ENCODE assay signal across 22 cellular contexts in genomic region chr17:6497496-6498221, GRCh38. TPM values are rescaled to one million over a fixed set of nuclear protein-coding genes. Genes with fewer than 3 reads are reported as not detected.
A peak's percentile ranks its signal among the peaks of the same experiment; 100 is the strongest.
DNase-seq lines count a peak whose midpoint lies in the region; ATAC-seq and TF ChIP-seq lines count a peak whose summit lies in the region.
"Had no signal": no experiment of that assay in that cellular context is flagged by ENCODE, and none has a peak within 500 bp of the region (broad histone marks: within the 10 kb centered on the region; RNA-seq: fewer than 3 reads in every experiment).

No MANE protein-coding gene starts in this region.

- H3K4me1 Mint-ChIP-seq in activated naive CD8-positive, alpha-beta T cell treated with anti-CD3 and anti-CD28 coated beads, Interleukin-2, amount 10 ng/mL, durations not matched to agents 7 days and 5 days = peaks cover 15% of the 10 kb centered on the region
- H3K4me1 Mint-ChIP-seq in activated naive CD8-positive, alpha-beta T cell treated with anti-CD3 and anti-CD28 coated beads, Interleukin-2, amount 50 U/mL, for 24 hours = peaks cover 19% of the 10 kb centered on the region
- peaks cover 70% of the 10 kb centered on the region for H3K4me1 Mint-ChIP-seq in nephron

- no peak overlapping the region for H3K27ac ChIP-seq in upper lobe of right lung
- H3K27ac ChIP-seq: A549, brain microvascular endothelial cell, esophagus squamous epithelium, HL-60, thyroid gland had no signal

- no peak for ATAC-seq in activated naive CD8-positive, alpha-beta T cell treated with anti-CD3 and anti-CD28 coated beads, Interleukin-2, amount 10 ng/mL, durations not matched to agents 7 days and 5 days (ENCODE audit: low read depth)
- ATAC-seq in activated naive CD8-positive, alpha-beta T cell treated with anti-CD3 and anti-CD28 coated beads, Interleukin-2, amount 50 U/mL, for 24 hours = no peak
- peak; percentile 5 for ATAC-seq in esophagus mucosa
- ATAC-seq in upper lobe of right lung = no peak
- ATAC-seq in GM21526 (IDR thresholded peaks at IDR 0.05; ENCODE audit: low FRiP score, unreplicated experiment) = no peak
- ATAC-seq: A549; activated naive CD4-positive, alpha-beta T cell treated with anti-CD3 and anti-CD28 coated beads, Interleukin-2, amount 50 U/mL, for 72 hours; activated T-cell treated with anti-CD3 and anti-CD28 coated beads, Interleukin-2, amount 50 U/mL, for 4 hours; natural killer cell; T-cell had no signal

- H3K9me3 Mint-ChIP-seq in activated naive CD8-positive, alpha-beta T cell treated with anti-CD3 and anti-CD28 coated beads, Interleukin-2, amount 10 ng/mL, durations not matched to agents 7 days and 5 days = no peaks in the 10 kb centered on the region
- H3K9me3 Mint-ChIP-seq in activated naive CD8-positive, alpha-beta T cell treated with anti-CD3 and anti-CD28 coated beads, Interleukin-2, amount 50 U/mL, for 24 hours = no peaks in the 10 kb centered on the region
- H3K9me3 Mint-ChIP-seq in nephron = no peaks in the 10 kb centered on the region
- H3K9me3 Mint-ChIP-seq: activated naive CD4-positive, alpha-beta T cell treated with anti-CD3 and anti-CD28 coated beads, Interleukin-2, amount 50 U/mL, for 72 hours; activated T-cell treated with anti-CD3 and anti-CD28 coated beads, Interleukin-2, amount 50 U/mL, for 4 hours; natural killer cell; T-cell had no signal

- intact Hi-C loops in upper lobe of right lung (cut with DNase I) = no loop called here

- no peaks in the 10 kb centered on the region for H3K27me3 ChIP-seq in upper lobe of right lung
- H3K27me3 ChIP-seq: brain microvascular endothelial cell, esophagus squamous epithelium, thyroid gland had no signal

- POLR2A ChIA-PET in activated naive CD8-positive, alpha-beta T cell treated with anti-CD3 and anti-CD28 coated beads, Interleukin-2, amount 10 ng/mL, durations not matched to agents 7 days and 5 days (lab: Charles Lee) = no interaction called here

- no peak overlapping the region for H3K4me3 ChIP-seq in upper lobe of right lung
- H3K4me3 ChIP-seq: A549, esophagus squamous epithelium, thyroid gland had no signal

- H3K4me1 ChIP-seq in upper lobe of right lung = no peaks in the 10 kb centered on the region
- H3K4me1 ChIP-seq: A549 had no signal

- peak overlapping the region; percentile 51 for H3K27ac Mint-ChIP-seq in activated naive CD8-positive, alpha-beta T cell treated with anti-CD3 and anti-CD28 coated beads, Interleukin-2, amount 10 ng/mL, durations not matched to agents 7 days and 5 days
- H3K27ac Mint-ChIP-seq in activated naive CD8-positive, alpha-beta T cell treated with anti-CD3 and anti-CD28 coated beads, Interleukin-2, amount 50 U/mL, for 24 hours = no peak overlapping the region
- peak overlapping the region in 2 of 3 experiments; percentile 58 to 84 for H3K27ac Mint-ChIP-seq in nephron
- H3K27ac Mint-ChIP-seq: activated naive CD4-positive, alpha-beta T cell treated with anti-CD3 and anti-CD28 coated beads, Interleukin-2, amount 50 U/mL, for 72 hours; CD14-positive monocyte; natural killer cell; progenitor cell of endocrine pancreas had no signal

- H3K36me3 ChIP-seq in upper lobe of right lung = no peaks in the 10 kb centered on the region
- H3K36me3 ChIP-seq: brain microvascular endothelial cell, thyroid gland had no signal

- H3K9me3 ChIP-seq in upper lobe of right lung = no peaks in the 10 kb centered on the region
- H3K9me3 ChIP-seq: A549, esophagus squamous epithelium, thyroid gland had no signal

- peaks cover 11% of the 10 kb centered on the region for H3K27me3 Mint-ChIP-seq in activated naive CD8-positive, alpha-beta T cell treated with anti-CD3 and anti-CD28 coated beads, Interleukin-2, amount 10 ng/mL, durations not matched to agents 7 days and 5 days
- H3K27me3 Mint-ChIP-seq in activated naive CD8-positive, alpha-beta T cell treated with anti-CD3 and anti-CD28 coated beads, Interleukin-2, amount 50 U/mL, for 24 hours = peaks cover 9% of the 10 kb centered on the region
- H3K27me3 Mint-ChIP-seq in nephron (ENCODE audit: low read depth) = peaks cover 3% of the 10 kb centered on the region

- no peaks in the 10 kb centered on the region for H3K36me3 Mint-ChIP-seq in activated naive CD8-positive, alpha-beta T cell treated with anti-CD3 and anti-CD28 coated beads, Interleukin-2, amount 10 ng/mL, durations not matched to agents 7 days and 5 days
- H3K36me3 Mint-ChIP-seq in activated naive CD8-positive, alpha-beta T cell treated with anti-CD3 and anti-CD28 coated beads, Interleukin-2, amount 50 U/mL, for 24 hours (ENCODE audit: low read depth) = no peaks in the 10 kb centered on the region
- H3K36me3 Mint-ChIP-seq in nephron (ENCODE audit: low read depth) = no peaks in the 10 kb centered on the region
- H3K36me3 Mint-ChIP-seq: activated naive CD4-positive, alpha-beta T cell treated with anti-CD3 and anti-CD28 coated beads, Interleukin-2, amount 50 U/mL, for 72 hours; CD14-positive monocyte; natural killer cell; T-cell had no signal

- no peak for DNase-seq in activated naive CD8-positive, alpha-beta T cell treated with anti-CD3 and anti-CD28 coated beads, Interleukin-2, amount 10 ng/mL, durations not matched to agents 7 days and 5 days
- DNase-seq in activated naive CD8-positive, alpha-beta T cell treated with anti-CD3 and anti-CD28 coated beads, Interleukin-2, amount 50 U/mL, for 24 hours = no peak
- peak; percentile 57 for DNase-seq in upper lobe of right lung
- DNase-seq in DMS114 treated with DMSO at 0.1 percent for 48 hours (lab: John Stamatoyannopoulos, UW; ENCODE audit: unreplicated experiment) = no peak
- no peak for DNase-seq in NCI-H82 treated with DMSO at 0.1 percent for 48 hours (lab: John Stamatoyannopoulos, UW; ENCODE audit: unreplicated experiment)
- DNase-seq: activated CD4-positive, alpha-beta T cell treated with anti-CD3 and anti-CD28 coated beads, Interleukin-2, amount 50 U/mL, for 4 hours; activated T-cell treated with anti-CD3 and anti-CD28 coated beads, Interleukin-2, amount 50 U/mL, for 4 hours; brain microvascular endothelial cell; esophagus squamous epithelium; NCI-H510A treated with DMSO at 0.1 percent for 48 hours; Right ventricle myocardium superior; thyroid gland had no signal

- no peak overlapping the region for H3K4me3 Mint-ChIP-seq in activated naive CD8-positive, alpha-beta T cell treated with anti-CD3 and anti-CD28 coated beads, Interleukin-2, amount 10 ng/mL, durations not matched to agents 7 days and 5 days
- H3K4me3 Mint-ChIP-seq in activated naive CD8-positive, alpha-beta T cell treated with anti-CD3 and anti-CD28 coated beads, Interleukin-2, amount 50 U/mL, for 24 hours = no peak overlapping the region
- peak overlapping the region in 1 of 3 experiments; percentile 29 for H3K4me3 Mint-ChIP-seq in nephron
- H3K4me3 Mint-ChIP-seq: activated T-cell treated with anti-CD3 and anti-CD28 coated beads, Interleukin-2, amount 50 U/mL, for 4 hours; natural killer cell; T-cell had no signal

- no peak for TF ChIP-seq CTCF in nephron (IDR thresholded peaks at IDR 0.05; ENCODE audit: unreplicated experiment in 3 of 3)
- no peak for TF ChIP-seq CTCF in upper lobe of right lung (IDR thresholded peaks at IDR 0.05)

RNA-seq across cellular contexts. Expression of gene PIMREG, which starts 53.4 kb away (rescaled TPM):
- total RNA-seq in activated naive CD8-positive, alpha-beta T cell treated with anti-CD3 and anti-CD28 coated beads, Interleukin-2, amount 10 ng/mL, durations not matched to agents 7 days and 5 days = 10 to 100 TPM; 20.6 to 21.1 TPM
- total RNA-seq in esophagus mucosa (4.8 TPM), upper lobe of right lung (0.26 TPM)
- total RNA-seq: thyroid gland had no signal

RNA-seq across cellular contexts. Expression of gene PITPNM3, which starts 58.7 kb away (rescaled TPM):
- total RNA-seq in activated naive CD8-positive, alpha-beta T cell treated with anti-CD3 and anti-CD28 coated beads, Interleukin-2, amount 10 ng/mL, durations not matched to agents 7 days and 5 days = under 1 TPM; 0.64 to 0.77 TPM
- total RNA-seq in esophagus mucosa (20.1 TPM), upper lobe of right lung (15.6 TPM)
